Comparison of ENCODE assay signal across 8 cellular contexts in genomic region chr7:726854-727103, GRCh38. TPM values are rescaled to one million over a fixed set of nuclear protein-coding genes. Genes with fewer than 3 reads are reported as not detected.
A peak's percentile ranks its signal among the peaks of the same experiment; 100 is the strongest.
DNase-seq lines count a peak whose midpoint lies in the region; ATAC-seq and TF ChIP-seq lines count a peak whose summit lies in the region.

No MANE protein-coding gene starts in this region.

- H3K27ac ChIP-seq in SJCRH30 = no peak overlapping the region; the same call in 1 of the 2 replicates
- H3K27ac ChIP-seq in right cardiac atrium (ENCODE audit: low read length) = peak overlapping the region; percentile 39
- H3K27ac ChIP-seq in suprapubic skin = peak overlapping the region; percentile 55

- no peaks in the 10 kb centered on the region for H3K36me3 ChIP-seq in SJCRH30
- peaks cover 25% of the 10 kb centered on the region for H3K36me3 ChIP-seq in suprapubic skin

- WGBS in right cardiac atrium = under 1% methylated on average over 39 of the region's 39 CpGs
- 0% methylated on average over 17 of the region's 39 CpGs for WGBS in suprapubic skin

- H3K4me3 ChIP-seq in AG10803 (ENCODE audit: low read length) = peak overlapping the region; percentile 65
- H3K4me3 ChIP-seq in SJCRH30 = peak overlapping the region; percentile 92
- peak overlapping the region; percentile 92 for H3K4me3 ChIP-seq in right cardiac atrium (ENCODE audit: low read length)
- peak overlapping the region; percentile 69 for H3K4me3 ChIP-seq in suprapubic skin

- no peaks in the 10 kb centered on the region for H3K9me3 ChIP-seq in SJCRH30 (replicated peaks)
- H3K9me3 ChIP-seq in right cardiac atrium (ENCODE audit: control insufficient read depth, low read length) = no peaks in the 10 kb centered on the region
- H3K9me3 ChIP-seq in suprapubic skin = no peaks in the 10 kb centered on the region

- DNase-seq in AG10803 (ENCODE audit: low read depth) (no peak), SJCRH30 (peak in 1 of 2 experiments; percentile 19), right cardiac atrium (no peak), suprapubic skin (ENCODE audit: low spot score in 2 of 2) (no peak), RPMI8226 (no peak), epidermal melanocyte (ENCODE audit: insufficient read length, low spot score) (no peak)

- TF ChIP-seq POLR2A in suprapubic skin (IDR thresholded peaks at IDR 0.05) = no peak

- no peak for TF ChIP-seq EP300 in suprapubic skin (IDR thresholded peaks at IDR 0.05)

- no peaks in the 10 kb centered on the region for H3K27me3 ChIP-seq in SJCRH30
- no peaks in the 10 kb centered on the region for H3K27me3 ChIP-seq in right cardiac atrium (ENCODE audit: control insufficient read depth, insufficient read depth)
- no peaks in the 10 kb centered on the region for H3K27me3 ChIP-seq in suprapubic skin

- TF ChIP-seq CTCF in AG10803 (conservative IDR thresholded peaks at IDR 0.05; ENCODE audit: low read length) = no peak
- no peak for TF ChIP-seq CTCF in suprapubic skin (IDR thresholded peaks at IDR 0.05)

- H3K4me1 ChIP-seq in SJCRH30 (peaks cover 2% of the 10 kb centered on the region; the same call in 1 of the 2 replicates), right cardiac atrium (ENCODE audit: control insufficient read depth, insufficient read depth, low read length) (peaks cover 5% of the 10 kb centered on the region), suprapubic skin (peaks cover 27% of the 10 kb centered on the region)

- intact Hi-C loops in right cardiac atrium (cut with DNase I) = loop anchor here in 1 of 4 donors (10.0 kb wide), 1 partner anchor 202 kb away; no protein-coding TSS in a partner anchor

- ATAC-seq in GM21737 (IDR thresholded peaks at IDR 0.05; ENCODE audit: unreplicated experiment) (peak; percentile 31), right cardiac atrium (no peak), GM19328 (IDR thresholded peaks at IDR 0.05; ENCODE audit: unreplicated experiment) (no peak)

RNA-seq across cellular contexts. Expression of gene DNAAF5, which starts 0.3 kb away (rescaled TPM):
- 18.4 and 19.4 TPM in 2 replicates for total RNA-seq in SJCRH30 (2014; rRNA removed; shearing (Covaris generic))
- 10 to 100 TPM; 12.0 to 20.7 (median 16.1) TPM for total RNA-seq in right cardiac atrium
- 10.2 TPM for polyA plus RNA-seq in right cardiac atrium
- 10 to 100 TPM; 26.7 to 34.4 (median 29.0) TPM for total RNA-seq in suprapubic skin

RNA-seq across cellular contexts. Expression of gene PRKAR1B, which starts 0.3 kb away (rescaled TPM):
- total RNA-seq in SJCRH30 (2014; rRNA removed; shearing (Covaris generic)) = 6.9 and 9.0 TPM in 2 replicates
- total RNA-seq in right cardiac atrium (10 to 100 TPM; 22.6 to 38.3 (median 25.1) TPM), suprapubic skin (10 to 100 TPM in 2 of 4 donors, 1 to 10 TPM in 2; 8.2 to 12.3 (median 10.5) TPM)
- 20.7 TPM for polyA plus RNA-seq in right cardiac atrium
